9 cellular contexts compared by ENCODE assay signal in genomic region chr1:61080408-61081134, GRCh38. TPM values are rescaled to one million over a fixed set of nuclear protein-coding genes. Genes with fewer than 3 reads are reported as not detected.
DNase-seq lines count a peak whose midpoint lies in the region; ATAC-seq and TF ChIP-seq lines count a peak whose summit lies in the region.
"Had no signal": no experiment of that assay in that cellular context is flagged by ENCODE, and none has a peak within 500 bp of the region (broad histone marks: within the 10 kb centered on the region; RNA-seq: fewer than 3 reads in every experiment).

No MANE protein-coding gene starts in this region.

- H3K56ac ChIP-seq in mesendoderm (ENCODE audit: low read length) = no peak overlapping the region

- no peak overlapping the region for H3K23ac ChIP-seq in mesendoderm (ENCODE audit: low read length)

- no peak overlapping the region for H4K5ac ChIP-seq in mesendoderm (ENCODE audit: low read length)

- H3K27ac ChIP-seq in mesendoderm (ENCODE audit: low read depth, low read length) = no peak overlapping the region

- no peaks in the 10 kb centered on the region for H3K79me1 ChIP-seq in mesendoderm (ENCODE audit: low read length)

- no peaks in the 10 kb centered on the region for H3K79me2 ChIP-seq in mesendoderm (ENCODE audit: control insufficient read depth, insufficient read depth, low read length)

- H3K4me1 ChIP-seq in mesendoderm (ENCODE audit: control insufficient read depth, low read depth, low read length) = no peaks in the 10 kb centered on the region

- peak overlapping the region; percentile 83 for H3K27ac Mint-ChIP-seq in stimulated activated naive CD8-positive, alpha-beta T cell treated with anti-CD3 and anti-CD28 coated beads, Interleukin-15, Interleukin-2, amounts not matched to agents 100 ng/mL and 50 ng/mL, for 24 hours
- peak overlapping the region; percentile 92 to 98 (median 97) for H3K27ac Mint-ChIP-seq in brain

- H2BK120ac ChIP-seq in mesendoderm (ENCODE audit: low read depth, low read length) = no peak overlapping the region

- peak overlapping the region; percentile 11 for H3K9ac ChIP-seq in mesendoderm (ENCODE audit: low read length)

- no CpG with 5 or more reads among the region's 7 CpGs for WGBS in mesendoderm (ENCODE audit: extremely low coverage, insufficient coverage, low lambda C conversion rate)

- no peak overlapping the region for H3K4ac ChIP-seq in mesendoderm (ENCODE audit: low read depth, low read length)

- no peaks in the 10 kb centered on the region for H3K36me3 Mint-ChIP-seq in stimulated activated naive CD8-positive, alpha-beta T cell treated with anti-CD3 and anti-CD28 coated beads, Interleukin-15, Interleukin-2, amounts not matched to agents 100 ng/mL and 50 ng/mL, for 24 hours (ENCODE audit: low read depth)
- H3K36me3 Mint-ChIP-seq in brain = peaks cover 5% of the 10 kb centered on the region

- no peak overlapping the region for H4K8ac ChIP-seq in mesendoderm (ENCODE audit: low read depth, low read length)

- H3K18ac ChIP-seq in mesendoderm (ENCODE audit: low read length) = peak overlapping the region; percentile 28

- no peak for ATAC-seq in stimulated activated naive CD8-positive, alpha-beta T cell treated with anti-CD3 and anti-CD28 coated beads, Interleukin-15, Interleukin-2, amounts not matched to agents 100 U/mL and 50 U/mL, for 24 hours
- ATAC-seq in GM21381 (IDR thresholded peaks at IDR 0.05; ENCODE audit: unreplicated experiment) = no peak
- ATAC-seq in HG03521 (IDR thresholded peaks at IDR 0.05; ENCODE audit: unreplicated experiment) = no peak

- H2AK5ac ChIP-seq in mesendoderm (ENCODE audit: low read length) = no peak overlapping the region

- peak overlapping the region; percentile 73 for H3K4me3 Mint-ChIP-seq in stimulated activated naive CD8-positive, alpha-beta T cell treated with anti-CD3 and anti-CD28 coated beads, Interleukin-15, Interleukin-2, amounts not matched to agents 100 ng/mL and 50 ng/mL, for 24 hours
- peak overlapping the region; percentile 88 to 95 (median 91) for H3K4me3 Mint-ChIP-seq in brain

- no peaks in the 10 kb centered on the region for H3K36me3 ChIP-seq in mesendoderm (ENCODE audit: control insufficient read depth, insufficient read depth, low read length)

- no peaks in the 10 kb centered on the region for H3K9me3 Mint-ChIP-seq in stimulated activated naive CD8-positive, alpha-beta T cell treated with anti-CD3 and anti-CD28 coated beads, Interleukin-15, Interleukin-2, amounts not matched to agents 100 ng/mL and 50 ng/mL, for 24 hours
- peaks cover 0 to 5% (median 0%) of the 10 kb centered on the region in 5 experiments for H3K9me3 Mint-ChIP-seq in brain

- peaks cover 54% of the 10 kb centered on the region for H3K4me1 Mint-ChIP-seq in stimulated activated naive CD8-positive, alpha-beta T cell treated with anti-CD3 and anti-CD28 coated beads, Interleukin-15, Interleukin-2, amounts not matched to agents 100 ng/mL and 50 ng/mL, for 24 hours (ENCODE audit: low read depth)
- H3K4me1 Mint-ChIP-seq in brain = peaks cover 68% of the 10 kb centered on the region

- peaks cover 24% of the 10 kb centered on the region for H3K27me3 ChIP-seq in mesendoderm (ENCODE audit: insufficient read depth, low read length, poor library complexity)

- no peak overlapping the region for H3K4me3 ChIP-seq in mesendoderm (ENCODE audit: low read length)

- peaks cover 42% of the 10 kb centered on the region for H3K27me3 Mint-ChIP-seq in stimulated activated naive CD8-positive, alpha-beta T cell treated with anti-CD3 and anti-CD28 coated beads, Interleukin-15, Interleukin-2, amounts not matched to agents 100 ng/mL and 50 ng/mL, for 24 hours
- H3K27me3 Mint-ChIP-seq in brain = peaks cover 34% of the 10 kb centered on the region

- peak overlapping the region; percentile 21 for H3K4me2 ChIP-seq in mesendoderm (ENCODE audit: low read length)

- H2BK5ac ChIP-seq in mesendoderm (ENCODE audit: low read length) = no peak overlapping the region

- DNase-seq in stimulated activated naive CD8-positive, alpha-beta T cell treated with anti-CD3 and anti-CD28 coated beads, Interleukin-15, Interleukin-2, amounts not matched to agents 100 U/mL and 50 U/mL, for 24 hours = no peak
- DNase-seq in mesendoderm (peak; percentile 54), NOMO-1 treated with dmso at 0.1 percent for 144 hours (lab: John Stamatoyannopoulos, UW; ENCODE audit: unreplicated experiment) (no peak)
- no peak for DNase-seq in effector CD8-positive, alpha-beta T cell (lab: John Stamatoyannopoulos, UW)
- DNase-seq: effector CD4-positive, alpha-beta T cell had no signal

- TF ChIP-seq CTCF in brain (conservative IDR thresholded peaks at IDR 0.05) = no peak

- no peak overlapping the region for H2BK15ac ChIP-seq in mesendoderm (replicated peaks; ENCODE audit: low read depth)

RNA-seq across cellular contexts. Expression of gene NFIA, which starts 1.8 kb away (rescaled TPM):
- polyA plus RNA-seq in brain (ENCODE audit: insufficient read depth, low read depth, low replicate concordance) = 4.1 TPM
- 0.46 TPM for polyA plus RNA-seq in mesendoderm (2013, experiment 1 of 2)
- 0.45 TPM for polyA plus RNA-seq in mesendoderm (2013, experiment 2 of 2)
